ENCODE assay signal across 13 cellular contexts in the genomic region with DNA sequence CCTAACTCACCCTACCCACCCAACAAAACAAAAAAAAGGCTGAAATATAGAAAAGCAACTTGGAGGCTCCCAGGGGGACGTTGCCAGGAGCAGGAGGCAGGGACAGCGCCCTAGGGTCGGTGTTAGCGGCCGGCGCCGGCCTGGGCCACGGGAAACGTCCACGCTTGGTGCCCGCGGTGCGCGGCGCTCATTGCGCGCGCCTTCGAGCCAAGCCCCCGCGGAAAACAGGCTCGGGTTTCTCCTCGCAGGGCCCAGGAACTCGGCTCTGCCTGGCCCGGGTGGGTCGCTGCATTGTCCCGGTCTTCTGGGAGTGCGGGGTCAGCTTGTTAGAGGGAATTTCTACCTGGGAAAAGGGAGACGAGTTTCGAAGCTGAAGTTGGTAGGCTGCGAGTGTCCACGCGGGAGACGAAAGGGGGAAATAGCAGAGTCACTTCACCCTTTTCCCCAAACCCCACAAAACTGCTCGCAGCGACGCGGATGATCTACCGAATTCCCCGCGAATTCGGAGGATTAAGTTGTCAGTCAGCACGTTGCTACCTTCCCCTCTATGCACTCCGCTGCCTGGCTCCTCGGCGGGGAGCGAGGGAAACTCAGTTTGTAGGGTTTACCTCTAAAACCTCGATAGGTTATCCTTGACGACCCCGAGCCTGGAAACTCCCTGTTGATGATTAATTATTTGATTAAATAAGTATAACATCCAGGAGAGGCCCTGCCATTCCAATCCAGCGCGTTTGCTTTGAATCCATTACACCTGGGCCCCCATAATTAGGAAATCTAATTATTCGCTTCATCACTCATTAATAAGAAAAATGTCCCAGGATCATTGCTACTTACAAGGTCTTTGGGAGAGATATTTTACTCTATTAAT. TPM values are rescaled to one million over a fixed set of nuclear protein-coding genes. Genes with fewer than 3 reads are reported as not detected.
DNase-seq lines count a peak whose midpoint lies in the region; ATAC-seq, FAIRE-seq and TF ChIP-seq lines count a peak whose summit lies in the region.
"Had no signal": no experiment of that assay in that cellular context is flagged by ENCODE, and none has a peak within 500 bp of the region (broad histone marks: within the 10 kb centered on the region; RNA-seq: fewer than 3 reads in every experiment).

No MANE protein-coding gene starts in this region.

- no peak overlapping the region for H3K27ac ChIP-seq in cardiac muscle cell
- peak overlapping the region; percentile 79 for H3K27ac ChIP-seq in brain microvascular endothelial cell
- H3K27ac ChIP-seq in upper lobe of right lung, result no peak overlapping the region

- H3K9me3 ChIP-seq in cardiac muscle cell (ENCODE audit: low read depth) (no peaks in the 10 kb centered on the region), upper lobe of right lung (no peaks in the 10 kb centered on the region)

- TF ChIP-seq CTCF in cardiac muscle cell (IDR thresholded peaks at IDR 0.05; ENCODE audit: low read depth, low read length) (no peak), brain microvascular endothelial cell (IDR thresholded peaks at IDR 0.05; ENCODE audit: low read depth, low read length, missing control alignments) (no peak), upper lobe of right lung (IDR thresholded peaks at IDR 0.05) (no peak), D721Med (IDR thresholded peaks at IDR 0.05; ENCODE audit: insufficient read depth, missing control alignments) (no peak)

- ATAC-seq in left cardiac atrium (no peak), upper lobe of right lung (no peak), GM18907 (IDR thresholded peaks at IDR 0.05; ENCODE audit: unreplicated experiment) (no peak)

- H3K27me3 ChIP-seq in cardiac muscle cell (peaks cover 60% of the 10 kb centered on the region), brain microvascular endothelial cell (replicated peaks) (no peaks in the 10 kb centered on the region), upper lobe of right lung (peaks cover 68% of the 10 kb centered on the region)

- H3K4me1 ChIP-seq in cardiac muscle cell (ENCODE audit: low read depth) (peaks cover 13% of the 10 kb centered on the region), upper lobe of right lung (peaks cover 7% of the 10 kb centered on the region)

- in situ Hi-C loops in brain microvascular endothelial cell (cut with HindIII; ENCODE audit: low pct_ligation_motif_present, low sequenced_read_pairs), result loop anchor here (25.0 kb wide), 1 partner anchor 721 kb away; no protein-coding TSS in a partner anchor

- FAIRE-seq in D721Med (lab: Jason Lieb, UNC), result no peak

- H3K36me3 ChIP-seq in cardiac muscle cell, result no peaks in the 10 kb centered on the region
- peaks cover 34% of the 10 kb centered on the region for H3K36me3 ChIP-seq in brain microvascular endothelial cell (replicated peaks)
- H3K36me3 ChIP-seq in upper lobe of right lung, result no peaks in the 10 kb centered on the region

- intact Hi-C loops in left cardiac atrium (cut with DNase I) (loop anchor here (2.0 to 5.0 kb wide), 2 partner anchors 711 to 713 kb away; no protein-coding TSS in a partner anchor), upper lobe of right lung (cut with DNase I) (loop anchor here (10.0 kb wide), 1 partner anchor 499 kb away; no protein-coding TSS in a partner anchor)

- H3K4me3 ChIP-seq in cardiac muscle cell (peak overlapping the region; percentile 76), brain microvascular endothelial cell (ENCODE audit: low read depth, low read length) (peak overlapping the region; percentile 93), upper lobe of right lung (peak overlapping the region; percentile 26)

- DNase-seq in cardiac muscle cell (ENCODE audit: low read depth in 1 of 2, low spot score in 1 of 2) (peak in 1 of 2 donors; percentile 41), left cardiac atrium (no peak), brain microvascular endothelial cell (no peak), left kidney (ENCODE audit: low read depth, low spot score) (peak; percentile 74), upper lobe of right lung (no peak), D721Med (ENCODE audit: insufficient read length, low spot score) (no peak), NCI-H510A treated with DMSO at 0.1 percent for 48 hours (lab: John Stamatoyannopoulos, UW) (no peak)
- DNase-seq: AML-193, NCI-H2081 treated with DMSO at 0.1 percent for 48 hours, OCI-M1 had no signal

RNA-seq across cellular contexts. Expression of a gene that starts 0.8 kb away (rescaled TPM):
- total RNA-seq in cardiac muscle cell (0.56 and 2.4 TPM in 2 replicates), left cardiac atrium (1 to 10 TPM; 1.9 to 5.3 TPM), upper lobe of right lung (1.1 TPM)
- 3.7 and 10.5 TPM in 2 replicates for polyA plus RNA-seq in cardiac muscle cell
- total RNA-seq: natural killer cell treated with Interleukin-12 subunit alpha and Interleukin-12 subunit beta and Interleukin-15 and Interleukin-18, amount 100 ng/mL, for 72 hours had no signal

RNA-seq across cellular contexts. Expression of a gene that starts 10.8 kb away (rescaled TPM):
- total RNA-seq in cardiac muscle cell, result 17.8 and 36.0 TPM in 2 replicates
- 23.0 and 28.8 TPM in 2 replicates for polyA plus RNA-seq in cardiac muscle cell
- 10 to 100 TPM; 10.3 to 12.4 TPM for total RNA-seq in left cardiac atrium
- 18.7 TPM for total RNA-seq in upper lobe of right lung

RNA-seq across cellular contexts. Expression of a gene that starts 12.5 kb away (rescaled TPM):
- total RNA-seq in cardiac muscle cell (2.0 and 4.2 TPM in 2 replicates), left cardiac atrium (1 to 10 TPM in 1 of 2 donors, under 1 TPM in 1; 0.80 to 1.4 TPM), upper lobe of right lung (0.81 TPM)
- polyA plus RNA-seq in cardiac muscle cell, result 0.61 and 2.4 TPM in 2 replicates
- total RNA-seq: natural killer cell treated with Interleukin-12 subunit alpha and Interleukin-12 subunit beta and Interleukin-15 and Interleukin-18, amount 100 ng/mL, for 72 hours; subcutaneous adipose tissue had no signal

RNA-seq across cellular contexts. Expression of a gene that starts 55.6 kb away (rescaled TPM):
- 2.6 and 3.5 TPM in 2 replicates for total RNA-seq in cardiac muscle cell
- 3.8 and 4.4 TPM in 2 replicates for polyA plus RNA-seq in cardiac muscle cell
- total RNA-seq in left cardiac atrium, result under 1 TPM; 0.24 to 0.41 TPM
- 46.4 TPM for total RNA-seq in upper lobe of right lung
- total RNA-seq: natural killer cell treated with Interleukin-12 subunit alpha and Interleukin-12 subunit beta and Interleukin-15 and Interleukin-18, amount 100 ng/mL, for 72 hours had no signal

Comparison
In these comparisons a context has a peak if more than half of its experiments do, and no peak if none do; other contexts are left out.
1. H3K4me3 ChIP-seq: peak in every context shown above with its lines; median percentile 93 in brain microvascular endothelial cell; 76 in cardiac muscle cell; 26 in upper lobe of right lung.